In the genomic region with DNA sequence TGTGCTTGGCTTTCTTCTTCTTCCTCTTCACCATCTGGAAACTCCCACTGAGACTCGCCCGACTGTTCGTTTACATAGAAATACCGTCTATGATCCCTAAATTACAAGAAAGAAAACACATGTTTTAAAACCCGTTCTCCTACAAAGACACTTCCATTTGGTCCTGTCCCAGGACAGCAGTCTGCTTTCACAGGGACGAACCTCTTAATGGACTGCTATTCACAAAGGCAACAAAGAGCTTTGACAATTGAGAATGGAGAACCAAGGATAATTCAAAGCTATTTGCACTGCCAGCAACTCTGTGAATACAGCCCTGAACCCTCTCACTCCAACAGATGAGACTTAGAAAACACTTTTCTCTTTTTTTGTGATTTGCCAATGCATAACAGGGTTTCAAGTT, we compare ENCODE assay signal across 32 cellular contexts. TPM values are rescaled to one million over a fixed set of nuclear protein-coding genes. Genes with fewer than 3 reads are reported as not detected.
DNase-seq lines count a peak whose midpoint lies in the region; ATAC-seq and TF ChIP-seq lines count a peak whose summit lies in the region.
"Had no signal": no experiment of that assay in that cellular context is flagged by ENCODE, and none has a peak within 500 bp of the region (broad histone marks: within the 10 kb centered on the region; RNA-seq: fewer than 3 reads in every experiment).

No MANE protein-coding gene starts in this region.

- no peaks in the 10 kb centered on the region for H3K27me3 Mint-ChIP-seq in activated naive CD8-positive, alpha-beta T cell treated with anti-CD3 and anti-CD28 coated beads, Interleukin-2, amount 10 ng/mL, durations not matched to agents 7 days and 5 days
- H3K27me3 Mint-ChIP-seq in neural crest cell (ENCODE audit: low read depth) = no peaks in the 10 kb centered on the region
- H3K27me3 Mint-ChIP-seq: naive thymus-derived CD8-positive, alpha-beta T cell; stimulated activated naive CD8-positive, alpha-beta T cell treated with anti-CD3 and anti-CD28 coated beads, Interleukin-15, amount 100 ng/mL, for 72 hours had no signal

- no peaks in the 10 kb centered on the region for H3K4me1 Mint-ChIP-seq in activated naive CD8-positive, alpha-beta T cell treated with anti-CD3 and anti-CD28 coated beads, Interleukin-2, amount 10 ng/mL, durations not matched to agents 7 days and 5 days
- H3K4me1 Mint-ChIP-seq in neural crest cell = peaks cover 15% of the 10 kb centered on the region

- H3K27ac ChIP-seq in A673 (ENCODE audit: low read depth, low read length, poor library complexity, severe bottlenecking) (peak overlapping the region; percentile 0), body of pancreas (no peak overlapping the region)
- H3K27ac ChIP-seq: BLaER1 treated with 17β-estradiol and CSF1 and Interleukin-3, amounts not matched to agents 10 nM and 100 nM; brain microvascular endothelial cell; gastrocnemius medialis; Peyer's patch; right atrium auricular region; uterus; WERI-Rb-1 had no signal

- H3K4me3 ChIP-seq in A673 (ENCODE audit: low read depth, low read length, poor library complexity, severe bottlenecking) (no peak overlapping the region), body of pancreas (no peak overlapping the region)
- H3K4me3 ChIP-seq: BLaER1 treated with 17β-estradiol and CSF1 and Interleukin-3, amounts not matched to agents 10 nM and 100 nM; dorsolateral prefrontal cortex; gastrocnemius medialis; Peyer's patch; right atrium auricular region; smooth muscle cell; uterus had no signal

- CTCF ChIA-PET in A673 (lab: Charles Lee) = no interaction called here

- no peaks in the 10 kb centered on the region for H3K4me1 ChIP-seq in A673 (ENCODE audit: insufficient read depth, low read length, poor library complexity, severe bottlenecking)
- H3K4me1 ChIP-seq in body of pancreas = peaks cover 4% of the 10 kb centered on the region
- H3K4me1 ChIP-seq: Caco-2, gastrocnemius medialis, Peyer's patch, right atrium auricular region, uterus had no signal

- TF ChIP-seq CTCF in A673 (conservative IDR thresholded peaks at IDR 0.05; ENCODE audit: low read depth, low read length) (no peak), neural crest cell (conservative IDR thresholded peaks at IDR 0.05) (no peak), body of pancreas (IDR thresholded peaks at IDR 0.05) (no peak)

- in situ Hi-C loops in G401 (cut with HindIII; ENCODE audit: low sequenced_read_pairs) = no loop called here

- no peak for TF ChIP-seq POLR2A in body of pancreas (IDR thresholded peaks at IDR 0.05)

- no peaks in the 10 kb centered on the region for H3K9me3 Mint-ChIP-seq in activated naive CD8-positive, alpha-beta T cell treated with anti-CD3 and anti-CD28 coated beads, Interleukin-2, amount 10 ng/mL, durations not matched to agents 7 days and 5 days
- no peaks in the 10 kb centered on the region for H3K9me3 Mint-ChIP-seq in neural crest cell
- H3K9me3 Mint-ChIP-seq: naive thymus-derived CD8-positive, alpha-beta T cell; stimulated activated naive CD8-positive, alpha-beta T cell treated with anti-CD3 and anti-CD28 coated beads, Interleukin-15, amount 100 ng/mL, for 72 hours had no signal

- no peak overlapping the region for H3K4me3 Mint-ChIP-seq in activated naive CD8-positive, alpha-beta T cell treated with anti-CD3 and anti-CD28 coated beads, Interleukin-2, amount 10 ng/mL, durations not matched to agents 7 days and 5 days
- peak overlapping the region; percentile 15 for H3K4me3 Mint-ChIP-seq in neural crest cell
- H3K4me3 Mint-ChIP-seq: naive thymus-derived CD8-positive, alpha-beta T cell; stimulated activated naive CD8-positive, alpha-beta T cell treated with anti-CD3 and anti-CD28 coated beads, Interleukin-15, amount 100 ng/mL, for 72 hours had no signal

- no TSS peak for BruUV-seq in A673 (replicated peaks; lab: Mats Ljungman, UMichigan)

- 47 to 50% methylated on average over 6 of the region's 6 CpGs for WGBS in body of pancreas, 2 donors

- H3K36me3 ChIP-seq in A673 (ENCODE audit: insufficient read depth, low read length, poor library complexity, severe bottlenecking) (peaks cover 98% of the 10 kb centered on the region), body of pancreas (replicated peaks in 1 of 2; ENCODE audit: insufficient read depth in 1 of 2, low read depth in 2 of 2) (peaks cover 18 to 49% of the 10 kb centered on the region in 2 donors)
- H3K36me3 ChIP-seq: uterus had no signal

- no peak for DNase-seq in A673 (ENCODE audit: low spot score)
- peak; percentile 10 for DNase-seq in G401 (ENCODE audit: low spot score)
- DNase-seq in activated naive CD8-positive, alpha-beta T cell treated with anti-CD3 and anti-CD28 coated beads, Interleukin-2, amount 10 ng/mL, durations not matched to agents 7 days and 5 days = no peak
- no peak for DNase-seq in neural crest cell (ENCODE audit: low read depth, low spot score)
- DNase-seq in T1000 (lab: John Stamatoyannopoulos, UW) = no peak
- DNase-seq in RKO (ENCODE audit: low spot score) = no peak
- DNase-seq in body of pancreas = no peak
- DNase-seq: activated CD4-positive, alpha-beta T cell treated with anti-CD3 and anti-CD28 coated beads for 48 hours; activated gamma-delta T cell; brain microvascular endothelial cell; Caco-2; cerebellar nuclear complex; DMS79; dorsolateral prefrontal cortex; gastrocnemius medialis; GF-D8; midbrain; naive thymus-derived CD8-positive, alpha-beta T cell; NCI-H1436 treated with DMSO at 0.1 percent for 48 hours; NCI-H2081 treated with DMSO at 0.1 percent for 48 hours; NCI-H345; NCI-H748 treated with DMSO at 0.1 percent for 48 hours; Peyer's patch; posterior cingulate gyrus; SHP77 treated with DMSO at 0.1 percent for 48 hours; stimulated activated naive CD8-positive, alpha-beta T cell treated with anti-CD3 and anti-CD28 coated beads, Interleukin-15, amount 100 ng/mL, for 72 hours; uterus; WERI-Rb-1 had no signal

- no peak for ATAC-seq in activated naive CD8-positive, alpha-beta T cell treated with anti-CD3 and anti-CD28 coated beads, Interleukin-2, amount 10 ng/mL, durations not matched to agents 7 days and 5 days (ENCODE audit: low read depth)
- no peak for ATAC-seq in body of pancreas
- ATAC-seq: gastrocnemius medialis; HCT116; naive thymus-derived CD8-positive, alpha-beta T cell; stimulated activated naive CD8-positive, alpha-beta T cell treated with anti-CD3 and anti-CD28 coated beads, Interleukin-15, amount 100 ng/mL, for 72 hours had no signal

- peaks cover 36% of the 10 kb centered on the region for H3K36me3 Mint-ChIP-seq in activated naive CD8-positive, alpha-beta T cell treated with anti-CD3 and anti-CD28 coated beads, Interleukin-2, amount 10 ng/mL, durations not matched to agents 7 days and 5 days
- H3K36me3 Mint-ChIP-seq in neural crest cell (ENCODE audit: low read depth) = peaks cover 17% of the 10 kb centered on the region

- POLR2A ChIA-PET in A673 (lab: Charles Lee; ENCODE audit: low non-redundant PET) = no interaction called here
- POLR2A ChIA-PET in activated naive CD8-positive, alpha-beta T cell treated with anti-CD3 and anti-CD28 coated beads, Interleukin-2, amount 10 ng/mL, durations not matched to agents 7 days and 5 days (lab: Charles Lee) = no interaction called here

- intact Hi-C loops in A673 (cut with micrococcal nuclease; ENCODE audit: unreplicated experiment) = loop anchor here (5.0 to 10.0 kb wide), 2 partner anchors 71 to 947 kb away; no protein-coding TSS in a partner anchor
- intact Hi-C loops in body of pancreas (cut with DNase I) = no loop called here

- H3K9me3 ChIP-seq in A673 (ENCODE audit: low read depth, low read length, poor library complexity, severe bottlenecking) = no peaks in the 10 kb centered on the region
- no peaks in the 10 kb centered on the region for H3K9me3 ChIP-seq in body of pancreas
- H3K9me3 ChIP-seq: BLaER1 treated with 17β-estradiol and CSF1 and Interleukin-3, amounts not matched to agents 10 nM and 100 nM; Caco-2; gastrocnemius medialis; Peyer's patch; right atrium auricular region; uterus had no signal

- no peaks in the 10 kb centered on the region for H3K27me3 ChIP-seq in A673 (replicated peaks; ENCODE audit: insufficient read depth, low read depth, low read length, poor library complexity)
- H3K27me3 ChIP-seq in body of pancreas = no peaks in the 10 kb centered on the region
- H3K27me3 ChIP-seq: BLaER1 treated with 17β-estradiol and CSF1 and Interleukin-3, amounts not matched to agents 10 nM and 100 nM; brain microvascular endothelial cell; dorsolateral prefrontal cortex; gastrocnemius medialis; Peyer's patch; right atrium auricular region; uterus had no signal

- H3K27ac Mint-ChIP-seq in activated naive CD8-positive, alpha-beta T cell treated with anti-CD3 and anti-CD28 coated beads, Interleukin-2, amount 10 ng/mL, durations not matched to agents 7 days and 5 days = peak overlapping the region; percentile 67
- peak overlapping the region; percentile 27 for H3K27ac Mint-ChIP-seq in neural crest cell (ENCODE audit: unreplicated experiment)
- H3K27ac Mint-ChIP-seq: stimulated activated naive CD8-positive, alpha-beta T cell treated with anti-CD3 and anti-CD28 coated beads, Interleukin-15, amount 100 ng/mL, for 72 hours had no signal

RNA-seq across cellular contexts. Expression of gene AGBL2, which starts 16.3 kb away (rescaled TPM):
- total RNA-seq in A673 (2021) (6.5 and 8.2 TPM in 2 replicates), neural crest cell (2.1 and 2.4 TPM in 2 replicates), body of pancreas (1 to 10 TPM; 2.9 to 5.3 TPM)
- not detected in 2 replicates for total RNA-seq in G401 (2014; rRNA removed; shearing (Covaris generic))
- total RNA-seq in activated naive CD8-positive, alpha-beta T cell treated with anti-CD3 and anti-CD28 coated beads, Interleukin-2, amount 10 ng/mL, durations not matched to agents 7 days and 5 days = 1 to 10 TPM; 7.7 to 8.3 TPM
- total RNA-seq: gastrocnemius medialis, right atrium auricular region had no signal

RNA-seq across cellular contexts. Expression of gene FNBP4, which starts 35.7 kb away (rescaled TPM):
- 297 and 309 TPM in 2 replicates for total RNA-seq in A673 (2021)
- 57.4 and 126 TPM in 2 replicates for total RNA-seq in G401 (2014; rRNA removed; shearing (Covaris generic))
- 100 to 1,000 TPM; 201 to 213 TPM for total RNA-seq in activated naive CD8-positive, alpha-beta T cell treated with anti-CD3 and anti-CD28 coated beads, Interleukin-2, amount 10 ng/mL, durations not matched to agents 7 days and 5 days
- 110 and 116 TPM in 2 replicates for total RNA-seq in neural crest cell
- total RNA-seq in body of pancreas = 100 to 1,000 TPM in 1 of 2 donors, 10 to 100 TPM in 1; 87.9 to 129 TPM
